Comparison of ENCODE assay signal across 8 cellular contexts in genomic region chr11:1515082-1516060, GRCh38. TPM values are rescaled to one million over a fixed set of nuclear protein-coding genes. Genes with fewer than 3 reads are reported as not detected.
DNase-seq lines count a peak whose midpoint lies in the region; ATAC-seq and TF ChIP-seq lines count a peak whose summit lies in the region.

No MANE protein-coding gene starts in this region.

- no peaks in the 10 kb centered on the region for H3K9me3 Mint-ChIP-seq in activated T-cell treated with anti-CD3 and anti-CD28 coated beads, Interleukin-2, amount 50 U/mL, for 72 hours
- no peaks in the 10 kb centered on the region for H3K9me3 Mint-ChIP-seq in nephron
- H3K9me3 Mint-ChIP-seq in stimulated activated memory B cell treated with anti-CD40 and anti-IgM and Interleukin-4, amounts not matched to agents 10 μg/mL and 1 μg/mL and 100 μg/mL, for 72 hours, result no peaks in the 10 kb centered on the region

- H4K20me1 ChIP-seq in BLaER1 treated with 17β-estradiol and CSF1 and Interleukin-3, amounts not matched to agents 10 nM and 100 nM, result peaks cover 95 to 97% (median 97%) of the 10 kb centered on the region in 11 experiments

- peaks cover 68 to 97% (median 95%) of the 10 kb centered on the region in 10 experiments for H3K4me1 ChIP-seq in BLaER1 treated with 17β-estradiol and CSF1 and Interleukin-3, amounts not matched to agents 10 nM and 100 nM

- H3K27ac Mint-ChIP-seq in activated T-cell treated with anti-CD3 and anti-CD28 coated beads, Interleukin-2, amount 50 U/mL, for 72 hours, result no peak overlapping the region
- no peak overlapping the region for H3K27ac Mint-ChIP-seq in nephron
- H3K27ac Mint-ChIP-seq in stimulated activated memory B cell treated with anti-CD40 and anti-IgM and Interleukin-4, amounts not matched to agents 10 μg/mL and 1 μg/mL and 100 μg/mL, for 72 hours, result no peak overlapping the region

- peak; percentile 88 to 95 (median 94) for TF ChIP-seq CTCF in nephron (IDR thresholded peaks at IDR 0.05; ENCODE audit: unreplicated experiment in 3 of 3)

- no peak overlapping the region for H3K4me3 Mint-ChIP-seq in activated T-cell treated with anti-CD3 and anti-CD28 coated beads, Interleukin-2, amount 50 U/mL, for 72 hours
- no peak overlapping the region for H3K4me3 Mint-ChIP-seq in nephron
- H3K4me3 Mint-ChIP-seq in stimulated activated memory B cell treated with anti-CD40 and anti-IgM and Interleukin-4, amounts not matched to agents 10 μg/mL and 1 μg/mL and 100 μg/mL, for 72 hours, result no peak overlapping the region

- peak; percentile 82 to 86 for ATAC-seq in activated T-cell treated with anti-CD3 and anti-CD28 coated beads, Interleukin-2, amount 50 U/mL, for 72 hours (replicated peaks in 1 of 2)
- peak; percentile 88 for ATAC-seq in stimulated activated memory B cell treated with anti-CD40 and anti-IgM and Interleukin-4, amounts not matched to agents 10 μg/mL and 1 μg/mL and 100 μg/mL, for 72 hours
- no peak for ATAC-seq in GM21619 (IDR thresholded peaks at IDR 0.05; ENCODE audit: unreplicated experiment)

- no peaks in the 10 kb centered on the region for H3K36me3 Mint-ChIP-seq in activated T-cell treated with anti-CD3 and anti-CD28 coated beads, Interleukin-2, amount 50 U/mL, for 72 hours (ENCODE audit: insufficient read depth in 2 of 2)
- H3K36me3 Mint-ChIP-seq in nephron (ENCODE audit: low read depth), result no peaks in the 10 kb centered on the region
- peaks cover 7% of the 10 kb centered on the region for H3K36me3 Mint-ChIP-seq in stimulated activated memory B cell treated with anti-CD40 and anti-IgM and Interleukin-4, amounts not matched to agents 10 μg/mL and 1 μg/mL and 100 μg/mL, for 72 hours

- POLR2A ChIA-PET in HEK293T (lab: Yijun Ruan, JAX), result interaction anchor here (0.7 kb wide), 1 partner anchor 126 kb away, joined by 3 read pairs; the partner anchor contains the start of gene BRSK2

- peak overlapping the region; percentile 43 to 94 (median 67); a peak in 21 of 22 replicates for H3K4me2 ChIP-seq in BLaER1 treated with 17β-estradiol and CSF1 and Interleukin-3, amounts not matched to agents 10 nM and 100 nM

- 0 out of 22 replicates have a peak, but pooled peaks cover 0 to 2% (median 0%) of the 10 kb centered on the region in 11 experiments for H3K27me3 ChIP-seq in BLaER1 treated with 17β-estradiol and CSF1 and Interleukin-3, amounts not matched to agents 10 nM and 100 nM

- H3K27me3 Mint-ChIP-seq in activated T-cell treated with anti-CD3 and anti-CD28 coated beads, Interleukin-2, amount 50 U/mL, for 72 hours (ENCODE audit: low read depth), result no peaks in the 10 kb centered on the region
- peaks cover 5% of the 10 kb centered on the region for H3K27me3 Mint-ChIP-seq in nephron (ENCODE audit: low read depth)
- no peaks in the 10 kb centered on the region for H3K27me3 Mint-ChIP-seq in stimulated activated memory B cell treated with anti-CD40 and anti-IgM and Interleukin-4, amounts not matched to agents 10 μg/mL and 1 μg/mL and 100 μg/mL, for 72 hours

- H3K4me1 Mint-ChIP-seq in activated T-cell treated with anti-CD3 and anti-CD28 coated beads, Interleukin-2, amount 50 U/mL, for 72 hours (ENCODE audit: low read depth), result peaks cover 39% of the 10 kb centered on the region
- peaks cover 18% of the 10 kb centered on the region for H3K4me1 Mint-ChIP-seq in nephron
- peaks cover 66% of the 10 kb centered on the region for H3K4me1 Mint-ChIP-seq in stimulated activated memory B cell treated with anti-CD40 and anti-IgM and Interleukin-4, amounts not matched to agents 10 μg/mL and 1 μg/mL and 100 μg/mL, for 72 hours

- no peak overlapping the region for H3K4me3 ChIP-seq in BLaER1 treated with 17β-estradiol and CSF1 and Interleukin-3, amounts not matched to agents 10 nM and 100 nM

- CTCF ChIA-PET in HEK293T (lab: Yijun Ruan, JAX), result no interaction called here

- peaks cover 0 to 19% (median 0%) of the 10 kb centered on the region in 11 experiments; a peak in 1 of 22 replicates for H3K36me3 ChIP-seq in BLaER1 treated with 17β-estradiol and CSF1 and Interleukin-3, amounts not matched to agents 10 nM and 100 nM

- peak overlapping the region in 6 of 11 experiments; percentile 3 to 61 (median 36); a peak in 10 of 22 replicates for H3K9ac ChIP-seq in BLaER1 treated with 17β-estradiol and CSF1 and Interleukin-3, amounts not matched to agents 10 nM and 100 nM

- DNase-seq in HEK293T (ENCODE audit: extremely low spot score) (peak; percentile 92), fibroblast of gingiva (ENCODE audit: low read depth) (peak; percentile 43)
- DNase-seq in activated T-cell treated with anti-CD3 and anti-CD28 coated beads, Interleukin-2, amount 50 U/mL, for 72 hours, result peak; percentile 76 to 83

- H3K27ac ChIP-seq in BLaER1 treated with 17β-estradiol and CSF1 and Interleukin-3, amounts not matched to agents 10 nM and 100 nM, result peak overlapping the region in 2 of 11 experiments; percentile 22 to 31; a peak in 2 of 22 replicates

- no peaks in the 10 kb centered on the region for H3K9me3 ChIP-seq in BLaER1 treated with 17β-estradiol and CSF1 and Interleukin-3, amounts not matched to agents 10 nM and 100 nM (replicated peaks in 1 of 11)

TF ChIP-seq in HEK293T, 16 proteins besides CTCF, POLR2A, EP300 and RAD21:
- TF ChIP-seq HDGF (IDR thresholded peaks at IDR 0.05; ENCODE audit: borderline replicate concordance), result no peak
- no peak for TF ChIP-seq NFRKB (IDR thresholded peaks at IDR 0.05)
- no peak for TF ChIP-seq FOXA1 (IDR thresholded peaks at IDR 0.05)
- no peak for TF ChIP-seq ZNF384 (IDR thresholded peaks at IDR 0.05)
- no peak for TF ChIP-seq CTBP1 (IDR thresholded peaks at IDR 0.05; ENCODE audit: borderline replicate concordance)
- no peak for TF ChIP-seq FOXK2 (IDR thresholded peaks at IDR 0.05)
- TF ChIP-seq LEF1 (IDR thresholded peaks at IDR 0.05; ENCODE audit: borderline replicate concordance), result no peak
- TF ChIP-seq SP1 (IDR thresholded peaks at IDR 0.05), result no peak
- no peak for TF ChIP-seq TARDBP (IDR thresholded peaks at IDR 0.05)
- no peak for TF ChIP-seq ARNT (IDR thresholded peaks at IDR 0.05)
- no peak for TF ChIP-seq SUZ12 (IDR thresholded peaks at IDR 0.05)
- TF ChIP-seq FOXM1 (IDR thresholded peaks at IDR 0.05; ENCODE audit: borderline replicate concordance), result no peak

TF ChIP-seq in PFSK-1, 5 proteins besides CTCF, POLR2A, EP300 and RAD21:
- TF ChIP-seq TAF1 (IDR thresholded peaks at IDR 0.05; ENCODE audit: borderline replicate concordance, insufficient read depth, low read length), result no peak
- TF ChIP-seq FOXP2 (optimal IDR thresholded peaks at IDR 0.05; ENCODE audit: borderline replicate concordance, extremely low read depth, extremely low read length, insufficient read depth), result peak; percentile 73

RNA-seq across cellular contexts. Expression of gene MOB2, which starts 28.8 kb away (rescaled TPM):
- polyA plus RNA-seq in PFSK-1 (2012; ENCODE audit: insufficient read length, low read depth), result 48.3 TPM
- 10 to 100 TPM; 30.7 to 31.0 TPM for total RNA-seq in activated T-cell treated with anti-CD3 and anti-CD28 coated beads, Interleukin-2, amount 50 U/mL, for 72 hours

RNA-seq across cellular contexts. Expression of gene DUSP8, which starts 56.7 kb away (rescaled TPM):
- 3.8 TPM for polyA plus RNA-seq in PFSK-1 (2012; ENCODE audit: insufficient read length, low read depth)
- total RNA-seq in activated T-cell treated with anti-CD3 and anti-CD28 coated beads, Interleukin-2, amount 50 U/mL, for 72 hours, result 1 to 10 TPM; 2.8 to 5.1 TPM
